Comparison of ENCODE assay signal across 21 cellular contexts in the genomic region with DNA sequence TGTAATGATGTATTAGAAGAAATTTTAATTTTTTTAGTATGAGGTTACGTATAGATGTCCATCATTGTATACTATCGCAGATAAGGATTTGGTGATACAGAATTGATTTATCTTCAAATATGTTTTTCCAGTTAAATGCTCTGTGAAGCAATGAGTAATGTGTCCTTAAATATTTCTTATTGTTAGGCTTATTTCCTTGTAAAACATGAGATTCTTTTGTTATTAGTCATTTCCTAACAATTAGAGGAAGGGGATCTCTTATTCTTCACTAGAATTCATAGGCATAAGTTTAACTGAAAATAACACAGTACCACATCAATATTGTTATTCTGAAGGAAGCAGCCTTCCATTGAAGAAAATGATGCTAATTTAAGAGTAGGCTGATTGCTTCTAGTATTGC. TPM values are rescaled to one million over a fixed set of nuclear protein-coding genes. Genes with fewer than 3 reads are reported as not detected.
"Had no signal": no experiment of that assay in that cellular context is flagged by ENCODE, and none has a peak within 500 bp of the region (broad histone marks: within the 10 kb centered on the region; RNA-seq: fewer than 3 reads in every experiment).

No MANE protein-coding gene starts in this region.

- H3K27ac ChIP-seq: Peyer's patch, VCaP had no signal

- H3K4me3 ChIP-seq: Peyer's patch had no signal

- H3K27me3 ChIP-seq: Peyer's patch had no signal

- ATAC-seq: activated CD4-positive, alpha-beta T cell treated with anti-CD3 and anti-CD28 coated beads for 36 hours; activated T-cell treated with anti-CD3 and anti-CD28 coated beads, Interleukin-2, amount 50 U/mL, for 72 hours; T-helper 17 cell had no signal

- H3K36me3 ChIP-seq: Peyer's patch had no signal

- DNase-seq: activated CD4-positive, alpha-beta memory T cell treated with anti-CD3 and anti-CD28 coated beads, Interleukin-2, amount 10 ng/mL, durations not matched to agents 7 days and 5 days; activated CD4-positive, alpha-beta T cell treated with anti-CD3 and anti-CD28 coated beads for 36 hours; activated CD4-positive, alpha-beta T cell treated with anti-CD3 and anti-CD28 coated beads, Interleukin-2, amount 50 U/mL, for 1 hour; activated CD4-positive, CD25-positive, alpha-beta regulatory T cell; activated naive CD4-positive, alpha-beta T cell treated with anti-CD3 and anti-CD28 coated beads, Interleukin-2, amount 50 U/mL, for 16 hours; activated naive CD8-positive, alpha-beta T cell treated with anti-CD3 and anti-CD28 coated beads, Interleukin-2, amount 10 ng/mL, durations not matched to agents 7 days and 5 days; activated T-cell treated with anti-CD3 and anti-CD28 coated beads, Interleukin-2, amount 50 U/mL, for 72 hours; aorta; KG1; NCI-H1048; NCI-H1930; NCI-H2171 treated with DMSO at 0.1 percent for 48 hours; NCI-H226; NCI-H774; OCI-M1; Peyer's patch; SHP77 treated with DMSO at 0.1 percent for 48 hours; T-helper 17 cell; T-helper 9 cell had no signal

- H3K9me3 ChIP-seq: Peyer's patch had no signal

- H3K4me1 ChIP-seq: Peyer's patch had no signal

RNA-seq across cellular contexts. Expression of a gene that starts 15.5 kb away (rescaled TPM):
- total RNA-seq: activated CD4-positive, alpha-beta T cell treated with anti-CD3 and anti-CD28 coated beads for 36 hours; activated naive CD8-positive, alpha-beta T cell treated with anti-CD3 and anti-CD28 coated beads, Interleukin-2, amount 10 ng/mL, durations not matched to agents 7 days and 5 days; aorta; cardiac septum; Peyer's patch; T-helper 17 cell had no signal
- polyA plus RNA-seq: aorta had no signal
